Comparison of ENCODE assay signal across 16 cellular contexts in genomic region chr13:46778095-46778494, GRCh38. TPM values are rescaled to one million over a fixed set of nuclear protein-coding genes. Genes with fewer than 3 reads are reported as not detected.
DNase-seq lines count a peak whose midpoint lies in the region; ATAC-seq and TF ChIP-seq lines count a peak whose summit lies in the region.
"Had no signal": no experiment of that assay in that cellular context is flagged by ENCODE, and none has a peak within 500 bp of the region (broad histone marks: within the 10 kb centered on the region; RNA-seq: fewer than 3 reads in every experiment).

No MANE protein-coding gene starts in this region.

- H3K36me3 ChIP-seq in gastroesophageal sphincter, result peaks cover 0 to 81% of the 10 kb centered on the region in 2 donors
- H3K36me3 ChIP-seq in tibial artery, result peaks cover 23 to 44% (median 32%) of the 10 kb centered on the region in 3 donors
- H3K36me3 ChIP-seq in psoas muscle (ENCODE audit: insufficient read depth in 1 of 2, low read depth in 1 of 2), result peaks cover 4 to 100% of the 10 kb centered on the region in 2 donors
- H3K36me3 ChIP-seq in stomach, result peaks cover 5 to 99% (median 96%) of the 10 kb centered on the region in 4 donors

- TF ChIP-seq EP300 in gastroesophageal sphincter (IDR thresholded peaks at IDR 0.05) (no peak), stomach (IDR thresholded peaks at IDR 0.05) (no peak)

- H3K27me3 ChIP-seq in gastroesophageal sphincter (no peaks in the 10 kb centered on the region), tibial artery (no peaks in the 10 kb centered on the region), psoas muscle (ENCODE audit: insufficient read depth in 3 of 3, low read length in 2 of 3) (no peaks in the 10 kb centered on the region), stomach (no peaks in the 10 kb centered on the region)

- TF ChIP-seq CTCF in astrocyte of the spinal cord (IDR thresholded peaks at IDR 0.05; ENCODE audit: low read depth, low read length) (no peak), gastroesophageal sphincter (IDR thresholded peaks at IDR 0.05) (no peak), tibial artery (IDR thresholded peaks at IDR 0.05) (no peak), psoas muscle (IDR thresholded peaks at IDR 0.05) (no peak), stomach (IDR thresholded peaks at IDR 0.05) (no peak)

- H3K4me1 ChIP-seq in gastroesophageal sphincter (peaks cover 4 to 76% (median 6%) of the 10 kb centered on the region in 3 donors), tibial artery (peaks cover 0 to 82% (median 32%) of the 10 kb centered on the region in 4 donors), psoas muscle (no peaks in the 10 kb centered on the region), stomach (peaks cover 0 to 8% (median 3%) of the 10 kb centered on the region in 4 donors)

- H3K27ac Mint-ChIP-seq in T-helper 17 cell, result peak overlapping the region; percentile 62

- intact Hi-C loops in tibial artery (cut with DNase I; ENCODE audit: low total_unique reads) (no loop called here), psoas muscle (cut with DNase I) (loop anchor here in 1 of 2 donors (10.0 kb wide), 1 partner anchor 813 kb away; no protein-coding TSS in a partner anchor), stomach (cut with DNase I; ENCODE audit: low total_unique reads) (no loop called here)

- peaks cover 6% of the 10 kb centered on the region for H3K36me3 Mint-ChIP-seq in T-helper 17 cell (ENCODE audit: low read depth)

- peaks cover 2% of the 10 kb centered on the region for H3K4me1 Mint-ChIP-seq in T-helper 17 cell

- H3K4me3 ChIP-seq in astrocyte of the spinal cord (ENCODE audit: low read depth, low read length) (no peak overlapping the region), gastroesophageal sphincter (no peak overlapping the region), tibial artery (no peak overlapping the region), psoas muscle (no peak overlapping the region), stomach (no peak overlapping the region)

- 67 to 100% methylated on average over 1 to 3 of the region's 3 CpGs for WGBS in gastroesophageal sphincter (ENCODE audit: low coverage in 1 of 2), 2 donors
- 86 to 92% (median 92%) methylated on average over 3 of the region's 3 CpGs for WGBS in psoas muscle, 3 donors
- 67 to 87% (median 77%) methylated on average over 3 of the region's 3 CpGs for WGBS in stomach, 5 donors

- no peak overlapping the region for H3K4me3 Mint-ChIP-seq in T-helper 17 cell

- DNase-seq in T-helper 17 cell (no peak), astrocyte of the spinal cord (ENCODE audit: low read depth, low spot score) (peak; percentile 20), tibial artery (no peak), Ammon's horn (ENCODE audit: low spot score) (no peak), psoas muscle (no peak), stomach (no peak)
- DNase-seq: ACHN; DMS79; NCI-H1105; NCI-H2081 treated with DMSO at 0.1 percent for 48 hours; NCI-H446 treated with DMSO at 0.1 percent for 48 hours; NCI-H69; NK-92 treated with Interleukin-12 subunit alpha and Interleukin-12 subunit beta, amount 100 ng/mL, for 24 hours had no signal

- no peaks in the 10 kb centered on the region for H3K27me3 Mint-ChIP-seq in T-helper 17 cell

- H3K27ac ChIP-seq in gastroesophageal sphincter, result peak overlapping the region in 3 of 4 donors; percentile 7 to 65 (median 14)
- peak overlapping the region; percentile 74 to 75 for H3K27ac ChIP-seq in tibial artery
- H3K27ac ChIP-seq in psoas muscle, result no peak overlapping the region
- no peak overlapping the region for H3K27ac ChIP-seq in stomach
- H3K27ac ChIP-seq: C4-2B had no signal

- H3K9me3 ChIP-seq in T-helper 17 cell (ENCODE audit: control insufficient read depth, low read length, poor library complexity, severe bottlenecking) (no peaks in the 10 kb centered on the region), gastroesophageal sphincter (no peaks in the 10 kb centered on the region), tibial artery (no peaks in the 10 kb centered on the region), psoas muscle (no peaks in the 10 kb centered on the region), stomach (no peaks in the 10 kb centered on the region)

- in situ Hi-C loops in astrocyte of the spinal cord (cut with HindIII; ENCODE audit: low sequenced_read_pairs), result no loop called here

- TF ChIP-seq POLR2A in gastroesophageal sphincter (IDR thresholded peaks at IDR 0.05) (no peak), stomach (IDR thresholded peaks at IDR 0.05) (no peak)

- ATAC-seq in T-helper 17 cell, result no peak
- ATAC-seq in gastroesophageal sphincter, result no peak
- ATAC-seq in psoas muscle, result no peak
- ATAC-seq: Right ventricle myocardium inferior had no signal

RNA-seq across cellular contexts. Expression of gene ESD, which starts 18.9 kb away (rescaled TPM):
- total RNA-seq in T-helper 17 cell (10 to 100 TPM; 29.8 to 31.3 TPM), gastroesophageal sphincter (100 to 1,000 TPM; 136 to 186 (median 166) TPM), psoas muscle (10 to 100 TPM; 70.6 to 85.8 (median 80.0) TPM), stomach (100 to 1,000 TPM in 1 of 5 donors, 10 to 100 TPM in 4; 26.8 to 111 (median 93.3) TPM)
- polyA plus RNA-seq in psoas muscle (100 to 1,000 TPM in 1 of 3 donors, 10 to 100 TPM in 2; 77.0 to 122 (median 95.6) TPM), stomach (100 to 1,000 TPM in 1 of 3 donors, 10 to 100 TPM in 2; 86.9 to 116 (median 94.4) TPM)

Comparison
In these comparisons a context has a peak if more than half of its experiments do, and no peak if none do; other contexts are left out.
1. H3K27ac ChIP-seq: peak in gastroesophageal sphincter (3 of 4) and tibial artery (2 of 2); none in psoas muscle (single experiment) and stomach (0 of 5).